ENCODE assay signal across 8 cellular contexts in the genomic region with DNA sequence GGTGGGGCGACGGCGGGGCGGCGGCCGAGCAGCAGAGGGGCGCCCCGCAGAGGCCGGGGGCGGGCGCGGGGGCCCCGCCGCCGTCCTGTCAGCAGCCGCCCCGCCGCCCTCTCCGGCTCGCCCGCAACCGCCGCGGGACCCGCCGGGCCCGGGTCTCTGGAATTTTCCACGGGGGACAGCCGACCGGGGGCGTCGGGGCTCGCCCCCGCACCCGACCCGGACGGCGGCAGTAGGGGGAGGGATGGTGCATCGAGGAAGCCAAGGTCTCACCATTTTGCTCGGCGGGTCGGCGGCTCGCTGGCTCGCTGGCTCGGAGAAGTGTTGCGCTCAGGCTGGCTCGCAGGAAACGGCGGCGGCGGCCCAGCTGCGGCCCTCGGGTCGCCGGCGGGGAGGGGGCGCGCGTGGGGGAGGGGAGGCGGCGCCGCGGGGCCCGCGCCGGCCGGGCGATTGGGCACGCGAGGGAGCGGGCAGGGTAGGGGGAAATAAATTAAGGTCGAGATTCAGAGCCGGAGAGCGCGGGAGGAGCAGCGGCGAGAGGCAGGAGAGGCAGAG. TPM values are rescaled to one million over a fixed set of nuclear protein-coding genes. Genes with fewer than 3 reads are reported as not detected.
DNase-seq lines count a peak whose midpoint lies in the region; ATAC-seq and TF ChIP-seq lines count a peak whose summit lies in the region.

No MANE protein-coding gene starts in this region.

- no peak for TF ChIP-seq POLR2A in testis (IDR thresholded peaks at IDR 0.05)

- peak; percentile 2 for ATAC-seq in GM19452 (IDR thresholded peaks at IDR 0.05; ENCODE audit: unreplicated experiment)

- H3K4me2 ChIP-seq in BLaER1: peak overlapping the region; percentile 84

- H3K36me3 Mint-ChIP-seq in neural crest cell (ENCODE audit: low read depth): no peaks in the 10 kb centered on the region

- peak overlapping the region; percentile 91 for H3K4me3 Mint-ChIP-seq in neural crest cell

- intact Hi-C loops in testis (cut with DNase I; ENCODE audit: low total_unique reads): no loop called here

- peaks cover 36% of the 10 kb centered on the region for H3K4me1 Mint-ChIP-seq in neural crest cell

- H3K9ac ChIP-seq in BLaER1: peak overlapping the region; percentile 94

- H3K9me3 ChIP-seq in BLaER1: no peaks in the 10 kb centered on the region
- H3K9me3 ChIP-seq in testis: no peaks in the 10 kb centered on the region

- DNase-seq in HuH-7 (ENCODE audit: low spot score): peak; percentile 23
- peak; percentile 23 for DNase-seq in activated T-cell treated with anti-CD3 and anti-CD28 coated beads for 1 hour (ENCODE audit: low read depth)
- DNase-seq in epithelial cell of proximal tubule (ENCODE audit: low read depth): no peak
- DNase-seq in neural crest cell (ENCODE audit: low read depth, low spot score): no peak
- peak; percentile 20 for DNase-seq in testis
- no peak for DNase-seq in NCI-H2081 treated with DMSO at 0.1 percent for 48 hours (lab: John Stamatoyannopoulos, UW)

- peak overlapping the region; percentile 80 for H3K4me3 ChIP-seq in BLaER1
- H3K4me3 ChIP-seq in epithelial cell of proximal tubule (ENCODE audit: low read depth, low read length): peak overlapping the region; percentile 92
- peak overlapping the region; percentile 86 to 90 for H3K4me3 ChIP-seq in testis

- no peak for TF ChIP-seq CTCF in epithelial cell of proximal tubule (conservative IDR thresholded peaks at IDR 0.05; ENCODE audit: low read depth, low read length)
- no peak for TF ChIP-seq CTCF in neural crest cell (conservative IDR thresholded peaks at IDR 0.05)
- no peak for TF ChIP-seq CTCF in testis (IDR thresholded peaks at IDR 0.05)

- H3K27me3 ChIP-seq in BLaER1 (no peaks in the 10 kb centered on the region), testis (no peaks in the 10 kb centered on the region)

- H3K4me1 ChIP-seq in BLaER1 (peaks cover 57% of the 10 kb centered on the region), testis (peaks cover 24% of the 10 kb centered on the region)

- WGBS in testis, 2 donors: 0% methylated on average over 6 to 55 of the region's 78 CpGs

- H3K9me3 Mint-ChIP-seq in neural crest cell: no peaks in the 10 kb centered on the region

- H3K36me3 ChIP-seq in BLaER1 (peaks cover 18% of the 10 kb centered on the region; the same call in 1 of the 2 replicates), testis (ENCODE audit: low read depth, missing control alignments) (no peaks in the 10 kb centered on the region)

- H3K27ac Mint-ChIP-seq in neural crest cell (ENCODE audit: unreplicated experiment): peak overlapping the region; percentile 89

- peaks cover 41% of the 10 kb centered on the region for H4K20me1 ChIP-seq in BLaER1

- H3K27me3 Mint-ChIP-seq in neural crest cell (ENCODE audit: low read depth): no peaks in the 10 kb centered on the region

- peak overlapping the region; percentile 94 for H3K27ac ChIP-seq in BLaER1
- H3K27ac ChIP-seq in testis: peak overlapping the region; percentile 87 to 97

RNA-seq across cellular contexts. Expression of gene PPP3R1, which starts 0.4 kb away (rescaled TPM):
- total RNA-seq in epithelial cell of proximal tubule: 14.5 and 19.6 TPM in 2 replicates
- total RNA-seq in neural crest cell: 56.4 TPM in 2 replicates
- 10 to 100 TPM; 35.7 to 37.0 TPM for total RNA-seq in testis
- polyA plus RNA-seq in testis (ENCODE audit: insufficient read depth, low read depth, low replicate concordance): 45.0 TPM

Comparison
In these comparisons a context has a peak if more than half of its experiments do, and no peak if none do; other contexts are left out.
1. DNase-seq: peak in HuH-7 (single experiment), activated T-cell treated with anti-CD3 and anti-CD28 coated beads for 1 hour (single experiment) and testis (single experiment); none in epithelial cell of proximal tubule (single experiment), neural crest cell (single experiment) and NCI-H2081 treated with DMSO at 0.1 percent for 48 hours (single experiment).
2. Peak in every context shown above with its lines, with median percentiles within 50 percentile points of each other: H3K4me3 ChIP-seq.